ENCODE assay signal across 18 cellular contexts in the genomic region with DNA sequence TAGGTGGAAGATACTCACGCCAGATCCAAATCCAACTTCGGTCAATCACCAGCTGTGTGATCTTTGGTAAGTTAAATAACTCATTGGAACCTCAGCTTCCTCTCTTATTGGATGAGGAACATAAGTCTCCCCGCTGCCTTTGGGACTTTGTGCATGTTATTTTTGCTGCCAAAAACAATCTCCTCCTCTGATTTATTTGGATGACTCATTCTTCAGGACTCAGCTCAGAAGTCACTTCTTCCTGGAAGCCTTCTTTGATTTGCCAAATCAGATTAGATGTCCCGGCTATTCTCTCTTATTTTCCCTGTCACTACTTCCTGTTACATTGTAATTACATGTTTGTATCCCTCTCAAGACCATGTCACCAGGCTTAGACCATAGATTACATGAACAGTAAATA.
DNase-seq lines count a peak whose midpoint lies in the region; ATAC-seq, FAIRE-seq and TF ChIP-seq lines count a peak whose summit lies in the region.
"Had no signal": no experiment of that assay in that cellular context is flagged by ENCODE, and none has a peak within 500 bp of the region (broad histone marks: within the 10 kb centered on the region; RNA-seq: fewer than 3 reads in every experiment).

No MANE protein-coding gene starts in this region.

- H3K9me1 ChIP-seq in endothelial cell of umbilical vein (replicated peaks; ENCODE audit: control insufficient read depth, extremely low read depth, insufficient read depth, low read length), result no peaks in the 10 kb centered on the region

- H3K4me2 ChIP-seq in endothelial cell of umbilical vein (ENCODE audit: insufficient read depth, low read length), result no peak overlapping the region

- POLR2A ChIA-PET in endothelial cell of umbilical vein (lab: Charles Lee), result no interaction called here

- no peaks in the 10 kb centered on the region for H3K9me3 ChIP-seq in endothelial cell of umbilical vein (replicated peaks; ENCODE audit: control insufficient read depth, insufficient read depth, low read length)

- H3K27ac ChIP-seq in ACC112 (ENCODE audit: low read depth, low read length), result no peak overlapping the region
- H3K27ac ChIP-seq in endothelial cell of umbilical vein (ENCODE audit: insufficient read depth, low read depth, low read length), result no peak overlapping the region

- H3K4me3 ChIP-seq in ACC112 (ENCODE audit: low read depth, low read length) (no peak overlapping the region), endothelial cell of umbilical vein (replicated peaks in 1 of 3; ENCODE audit: insufficient read depth in 1 of 3, low read depth in 1 of 3, low read length in 3 of 3) (no peak overlapping the region)

- dilution Hi-C loops in endothelial cell of umbilical vein (cut with MboI; ENCODE audit: extremely low pct_ligation_motif_present, low sequenced_read_pairs), result no loop called here

- H3K36me3 ChIP-seq in ACC112 (ENCODE audit: insufficient read depth, low read length) (no peaks in the 10 kb centered on the region), endothelial cell of umbilical vein (ENCODE audit: control insufficient read depth in 2 of 2, extremely low read depth in 1 of 2, insufficient read depth in 2 of 2, low read length in 2 of 2) (no peaks in the 10 kb centered on the region)

- FAIRE-seq in endothelial cell of umbilical vein (lab: Jason Lieb, UNC), result no peak
- FAIRE-seq: H54, RCC 7860 had no signal

- CTCF ChIA-PET in endothelial cell of umbilical vein (lab: Charles Lee), result no interaction called here

- BruUV-seq in endothelial cell of umbilical vein (replicated peaks; lab: Mats Ljungman, UMichigan), result no TSS peak

- H3K4me1 ChIP-seq in ACC112 (ENCODE audit: control insufficient read depth, insufficient read depth, low read length, unreplicated experiment) (peaks cover 10% of the 10 kb centered on the region), endothelial cell of umbilical vein (ENCODE audit: control insufficient read depth, extremely low read depth, insufficient read depth, low read length) (no peaks in the 10 kb centered on the region)

- H2AFZ ChIP-seq in ACC112 (ENCODE audit: low read length, unreplicated experiment) (peak overlapping the region; percentile 23), endothelial cell of umbilical vein (ENCODE audit: low read depth, low read length) (no peak overlapping the region)

- no peak for ATAC-seq in HG03108 (IDR thresholded peaks at IDR 0.05; ENCODE audit: unreplicated experiment)

- DNase-seq in LoVo (ENCODE audit: low spot score) (peak; percentile 33), endothelial cell of umbilical vein (ENCODE audit: low read depth, low spot score) (no peak), iris pigment epithelial cell (ENCODE audit: low read depth) (peak; percentile 30), GM19240 (ENCODE audit: insufficient read length, low spot score) (no peak), NOMO-1 treated with DMSO at 0.1 percent for 48 hours (lab: John Stamatoyannopoulos, UW; ENCODE audit: unreplicated experiment) (no peak)
- DNase-seq in stimulated activated naive CD4-positive, alpha-beta T cell treated with Interleukin-2 at 50 U/mL for 16 hours (lab: John Stamatoyannopoulos, UW), result no peak
- DNase-seq: CD4-positive, alpha-beta T cell; Karpas-422; MV-4-11; NCI-H1417; NCI-H2081 treated with DMSO at 0.1 percent for 48 hours; NCI-H2227 treated with DMSO at 0.1 percent for 48 hours; NCI-H524; SHP77 treated with DMSO at 0.1 percent for 48 hours had no signal

- H4K20me1 ChIP-seq in endothelial cell of umbilical vein (replicated peaks; ENCODE audit: control insufficient read depth, extremely low read depth, insufficient read depth, low read length), result no peaks in the 10 kb centered on the region

- H3K79me2 ChIP-seq in ACC112 (ENCODE audit: control insufficient read depth, insufficient read depth, low read length, unreplicated experiment) (no peaks in the 10 kb centered on the region), endothelial cell of umbilical vein (ENCODE audit: control insufficient read depth, insufficient read depth, low read length) (no peaks in the 10 kb centered on the region)

- no peaks in the 10 kb centered on the region for H3K27me3 ChIP-seq in ACC112 (ENCODE audit: insufficient read depth, low read length)
- H3K27me3 ChIP-seq in endothelial cell of umbilical vein (ENCODE audit: control insufficient read depth in 2 of 2, insufficient read depth in 2 of 2, low read length in 2 of 2), result no peaks in the 10 kb centered on the region

- no peak for TF ChIP-seq CTCF in endothelial cell of umbilical vein (IDR thresholded peaks at IDR 0.05; ENCODE audit: extremely low read depth in 1 of 2, insufficient read depth in 1 of 2, low read depth in 1 of 2, low read length in 2 of 2)

- no peak for TF ChIP-seq POLR2A in endothelial cell of umbilical vein (IDR thresholded peaks at IDR 0.05; ENCODE audit: low read depth, low read length)

- H3K9ac ChIP-seq in endothelial cell of umbilical vein (replicated peaks; ENCODE audit: extremely low read depth, insufficient read depth, low read length), result no peak overlapping the region

- intact Hi-C loops in endothelial cell of umbilical vein (cut with micrococcal nuclease), result loop anchor here (5.0 kb wide), 1 partner anchor 693 kb away; no protein-coding TSS in a partner anchor

TF ChIP-seq in endothelial cell of umbilical vein, 7 proteins besides CTCF, POLR2A, EP300 and RAD21:
- TF ChIP-seq JUN (IDR thresholded peaks at IDR 0.05; ENCODE audit: borderline replicate concordance, insufficient read depth, insufficient read length, low read depth) (peak; percentile 3), FOS (IDR thresholded peaks at IDR 0.05; ENCODE audit: borderline replicate concordance, insufficient read depth, low read length) (no peak)

Comparison
In these comparisons a context has a peak if more than half of its experiments do, and no peak if none do; other contexts are left out.
1. DNase-seq: peak in LoVo (single experiment) and iris pigment epithelial cell (single experiment); none in endothelial cell of umbilical vein (single experiment), stimulated activated naive CD4-positive, alpha-beta T cell treated with Interleukin-2 at 50 U/mL for 16 hours (single experiment), GM19240 (single experiment) and NOMO-1 treated with DMSO at 0.1 percent for 48 hours (single experiment).